In the genomic region with DNA sequence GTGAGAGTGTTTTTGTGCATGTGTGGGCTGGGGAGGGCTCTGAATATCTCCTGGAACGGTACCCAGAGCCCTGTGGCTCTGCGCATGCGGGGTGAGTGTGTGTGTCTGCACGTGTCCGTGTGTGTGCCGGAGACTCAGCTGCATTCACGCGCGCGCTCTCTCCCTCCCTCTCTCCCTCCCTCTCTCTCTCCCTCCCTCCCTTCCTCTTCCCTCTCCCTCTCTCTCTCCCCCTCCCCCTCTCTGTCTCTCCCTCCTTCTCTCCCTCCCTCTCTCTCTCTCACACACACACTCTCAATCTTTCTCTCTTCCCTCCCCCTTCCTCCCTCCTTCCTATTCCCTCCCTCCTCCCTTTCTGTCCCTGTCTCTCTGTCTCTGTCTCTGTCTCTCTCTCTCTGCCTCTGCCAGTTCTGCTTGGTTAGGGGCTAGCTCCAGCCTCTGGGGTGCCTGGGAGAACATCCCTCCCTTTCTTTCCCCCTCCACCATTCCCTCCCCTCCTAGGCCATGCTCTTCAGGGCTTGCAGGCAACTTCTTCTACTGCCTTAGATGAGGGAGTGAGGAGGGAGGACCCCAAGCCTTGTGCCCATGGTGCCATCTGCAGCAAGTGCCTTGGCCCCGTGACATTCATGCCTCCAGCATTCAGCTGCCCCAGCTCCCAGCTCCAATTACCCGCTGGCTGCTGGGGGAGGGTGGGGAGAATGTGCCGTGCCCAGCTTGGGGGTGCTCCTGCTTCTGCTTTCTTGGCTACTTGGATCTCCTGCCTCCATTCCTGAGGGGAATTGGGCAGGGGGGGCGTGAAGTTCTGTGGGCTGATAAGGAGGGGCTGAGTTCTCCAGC, we compare ENCODE assay signal across 8 cellular contexts. TPM values are rescaled to one million over a fixed set of nuclear protein-coding genes. Genes with fewer than 3 reads are reported as not detected.
DNase-seq lines count a peak whose midpoint lies in the region; ATAC-seq, FAIRE-seq and TF ChIP-seq lines count a peak whose summit lies in the region.

No MANE protein-coding gene starts in this region.

- peak; percentile 38 for TF ChIP-seq POLR2A in endothelial cell of umbilical vein (IDR thresholded peaks at IDR 0.05; ENCODE audit: low read depth, low read length)

- H3K9ac ChIP-seq in NT2/D1 (ENCODE audit: insufficient read length, low read depth) (peak overlapping the region; percentile 71), endothelial cell of umbilical vein (replicated peaks; ENCODE audit: extremely low read depth, insufficient read depth, low read length) (no peak overlapping the region), muscle layer of colon (ENCODE audit: low read length) (peak overlapping the region; percentile 77)

- no peak for ATAC-seq in HG03025 (IDR thresholded peaks at IDR 0.05; ENCODE audit: low FRiP score, unreplicated experiment)

- H3K27ac ChIP-seq in 22Rv1 (peak overlapping the region; percentile 57), endothelial cell of umbilical vein (ENCODE audit: insufficient read depth, low read depth, low read length) (no peak overlapping the region), muscle layer of colon (ENCODE audit: low read depth, low read length) (peak overlapping the region; percentile 96)

- dilution Hi-C loops in endothelial cell of umbilical vein (cut with MboI; ENCODE audit: extremely low pct_ligation_motif_present, low sequenced_read_pairs) = no loop called here

- peak; percentile 14 for DNase-seq in GOT3 (lab: John Stamatoyannopoulos, UW)
- no peak for DNase-seq in NT2/D1 (ENCODE audit: low read depth, low spot score)
- peak; percentile 80 for DNase-seq in activated CD8-positive, alpha-beta memory T cell treated with anti-CD3 and anti-CD28 coated beads, Interleukin-2, amount 50 U/mL, for 4 hours
- peak; percentile 75 for DNase-seq in endothelial cell of umbilical vein (ENCODE audit: low read depth, low spot score)
- peak; percentile 65 to 76 for DNase-seq in stimulated activated CD8-positive, alpha-beta memory T cell treated with anti-CD3 and anti-CD28 coated beads, Interleukin-4, amount 100 ng/mL, for 4 hours (ENCODE audit: low read depth in 2 of 2, low spot score in 1 of 2)

- no TSS peak for BruUV-seq in endothelial cell of umbilical vein (replicated peaks; lab: Mats Ljungman, UMichigan)

- FAIRE-seq in endothelial cell of umbilical vein (lab: Jason Lieb, UNC) = peak; percentile 80

- H2AFZ ChIP-seq in endothelial cell of umbilical vein (ENCODE audit: low read depth, low read length) = peak overlapping the region; percentile 75

- H4K20me1 ChIP-seq in endothelial cell of umbilical vein (replicated peaks; ENCODE audit: control insufficient read depth, extremely low read depth, insufficient read depth, low read length) = no peaks in the 10 kb centered on the region

- POLR2A ChIA-PET in endothelial cell of umbilical vein (lab: Charles Lee) = no interaction called here

- H3K4me2 ChIP-seq in endothelial cell of umbilical vein (ENCODE audit: insufficient read depth, low read length) = peak overlapping the region; percentile 60

- H3K27me3 ChIP-seq in NT2/D1 (ENCODE audit: insufficient read depth, insufficient read length) (no peaks in the 10 kb centered on the region), endothelial cell of umbilical vein (ENCODE audit: control insufficient read depth in 2 of 2, insufficient read depth in 2 of 2, low read length in 2 of 2) (no peaks in the 10 kb centered on the region), muscle layer of colon (ENCODE audit: control insufficient read depth in 1 of 2, insufficient read depth in 2 of 2, low read length in 2 of 2) (no peaks in the 10 kb centered on the region)

- H3K4me1 ChIP-seq in NT2/D1 (ENCODE audit: insufficient read depth, insufficient read length) (peaks cover 56% of the 10 kb centered on the region), endothelial cell of umbilical vein (ENCODE audit: control insufficient read depth, extremely low read depth, insufficient read depth, low read length) (peaks cover 45% of the 10 kb centered on the region), muscle layer of colon (ENCODE audit: insufficient read depth, low read length) (peaks cover 96% of the 10 kb centered on the region)

- TF ChIP-seq CTCF in 22Rv1 (IDR thresholded peaks at IDR 0.05) = no peak
- TF ChIP-seq CTCF in endothelial cell of umbilical vein (IDR thresholded peaks at IDR 0.05; ENCODE audit: extremely low read depth in 1 of 2, insufficient read depth in 1 of 2, low read depth in 1 of 2, low read length in 2 of 2) = no peak

- H3K4me3 ChIP-seq in NT2/D1 (ENCODE audit: insufficient read length, low read depth) (peak overlapping the region; percentile 19), endothelial cell of umbilical vein (replicated peaks in 1 of 3; ENCODE audit: insufficient read depth in 1 of 3, low read depth in 1 of 3, low read length in 3 of 3) (peak overlapping the region in 1 of 3 experiments; percentile 17), muscle layer of colon (ENCODE audit: low read depth in 1 of 2, low read length in 2 of 2) (peak overlapping the region; percentile 17 to 52)

- H3K9me3 ChIP-seq in NT2/D1 (ENCODE audit: insufficient read depth, low read length) (no peaks in the 10 kb centered on the region), endothelial cell of umbilical vein (replicated peaks; ENCODE audit: control insufficient read depth, insufficient read depth, low read length) (no peaks in the 10 kb centered on the region), muscle layer of colon (ENCODE audit: low read length) (no peaks in the 10 kb centered on the region)

- CTCF ChIA-PET in endothelial cell of umbilical vein (lab: Charles Lee) = interaction anchor here (0.7 to 1.8 kb wide), 10 partner anchors 9 to 99 kb away, joined by 3 to 6 read pairs (median 4); no protein-coding TSS in a partner anchor

- intact Hi-C loops in endothelial cell of umbilical vein (cut with micrococcal nuclease) = no loop called here

- H3K9me1 ChIP-seq in endothelial cell of umbilical vein (replicated peaks; ENCODE audit: control insufficient read depth, extremely low read depth, insufficient read depth, low read length) = no peaks in the 10 kb centered on the region

- no peaks in the 10 kb centered on the region for H3K36me3 ChIP-seq in NT2/D1 (ENCODE audit: insufficient read depth, insufficient read length, low read length)
- no peaks in the 10 kb centered on the region for H3K36me3 ChIP-seq in endothelial cell of umbilical vein (ENCODE audit: control insufficient read depth in 2 of 2, extremely low read depth in 1 of 2, insufficient read depth in 2 of 2, low read length in 2 of 2)
- H3K36me3 ChIP-seq in muscle layer of colon (ENCODE audit: insufficient read depth, low read length) = no peaks in the 10 kb centered on the region

- H3K79me2 ChIP-seq in endothelial cell of umbilical vein (ENCODE audit: control insufficient read depth, insufficient read depth, low read length) = peaks cover 2% of the 10 kb centered on the region

RNA-seq across cellular contexts. Expression of a gene that starts 6.4 kb away (rescaled TPM):
- total RNA-seq in endothelial cell of umbilical vein = 24.9 and 29.6 TPM in 2 replicates
- 17.4 and 18.8 TPM in 2 replicates for polyA plus RNA-seq in endothelial cell of umbilical vein
- polyA plus RNA-seq in endothelial cell of umbilical vein (2011; cell fraction: cytosol; rRNA removed) = 17.9 and 18.5 TPM in 2 replicates
- polyA plus RNA-seq in endothelial cell of umbilical vein (2011; cell fraction: nucleus; rRNA removed) = 14.3 and 20.5 TPM in 2 replicates
- polyA plus RNA-seq in endothelial cell of umbilical vein (2012) = 22.3 and 27.8 TPM in 2 replicates
- polyA minus RNA-seq in endothelial cell of umbilical vein = 18.1 and 19.7 TPM in 2 replicates
- 7.4 TPM for polyA minus RNA-seq in endothelial cell of umbilical vein (2011; cell fraction: cytosol; rRNA and poly(A)+ RNA removed)
- polyA minus RNA-seq in endothelial cell of umbilical vein (2011; cell fraction: nucleus; rRNA and poly(A)+ RNA removed) = 6.3 and 8.5 TPM in 2 replicates

RNA-seq across cellular contexts. Expression of a gene that starts 14.9 kb away (rescaled TPM):
- 120 and 124 TPM in 2 replicates for total RNA-seq in endothelial cell of umbilical vein
- 120 and 122 TPM in 2 replicates for polyA plus RNA-seq in endothelial cell of umbilical vein
- polyA plus RNA-seq in endothelial cell of umbilical vein (2011; cell fraction: cytosol; rRNA removed) = 98.6 and 101 TPM in 2 replicates
- 353 and 444 TPM in 2 replicates for polyA plus RNA-seq in endothelial cell of umbilical vein (2011; cell fraction: nucleus; rRNA removed)
- 97.1 and 98.7 TPM in 2 replicates for polyA plus RNA-seq in endothelial cell of umbilical vein (2012)
- 152 and 208 TPM in 2 replicates for polyA minus RNA-seq in endothelial cell of umbilical vein
- polyA minus RNA-seq in endothelial cell of umbilical vein (2011; cell fraction: cytosol; rRNA and poly(A)+ RNA removed) = 84.2 TPM
- 180 and 192 TPM in 2 replicates for polyA minus RNA-seq in endothelial cell of umbilical vein (2011; cell fraction: nucleus; rRNA and poly(A)+ RNA removed)

RNA-seq across cellular contexts. Expression of a gene that starts 31.3 kb away (rescaled TPM):
- 5.2 and 6.1 TPM in 2 replicates for total RNA-seq in endothelial cell of umbilical vein
- polyA plus RNA-seq in endothelial cell of umbilical vein = 2.3 and 2.5 TPM in 2 replicates
- polyA plus RNA-seq in endothelial cell of umbilical vein (2011; cell fraction: cytosol; rRNA removed) = 2.5 and 3.0 TPM in 2 replicates
- polyA plus RNA-seq in endothelial cell of umbilical vein (2011; cell fraction: nucleus; rRNA removed) = 7.6 and 11.8 TPM in 2 replicates
- 5.3 and 8.8 TPM in 2 replicates for polyA plus RNA-seq in endothelial cell of umbilical vein (2012)
- polyA minus RNA-seq in endothelial cell of umbilical vein = 2.2 and 3.5 TPM in 2 replicates
- polyA minus RNA-seq in endothelial cell of umbilical vein (2011; cell fraction: cytosol; rRNA and poly(A)+ RNA removed) = 3.9 TPM
- polyA minus RNA-seq in endothelial cell of umbilical vein (2011; cell fraction: nucleus; rRNA and poly(A)+ RNA removed) = 6.3 and 11.7 TPM in 2 replicates

RNA-seq across cellular contexts. Expression of a gene that starts 52.6 kb away (rescaled TPM):
- 90.8 and 95.0 TPM in 2 replicates for total RNA-seq in endothelial cell of umbilical vein
- polyA plus RNA-seq in endothelial cell of umbilical vein = 27.7 and 30.9 TPM in 2 replicates
- polyA plus RNA-seq in endothelial cell of umbilical vein (2011; cell fraction: cytosol; rRNA removed) = 44.4 and 44.8 TPM in 2 replicates
- polyA plus RNA-seq in endothelial cell of umbilical vein (2011; cell fraction: nucleus; rRNA removed) = 136 and 195 TPM in 2 replicates
- 67.5 and 74.7 TPM in 2 replicates for polyA plus RNA-seq in endothelial cell of umbilical vein (2012)
- 36.7 and 37.8 TPM in 2 replicates for polyA minus RNA-seq in endothelial cell of umbilical vein
- polyA minus RNA-seq in endothelial cell of umbilical vein (2011; cell fraction: cytosol; rRNA and poly(A)+ RNA removed) = 29.3 TPM
- 39.9 and 47.9 TPM in 2 replicates for polyA minus RNA-seq in endothelial cell of umbilical vein (2011; cell fraction: nucleus; rRNA and poly(A)+ RNA removed)

RNA-seq across cellular contexts. Expression of a gene that starts 53.9 kb away (rescaled TPM):
- 2.4 and 2.9 TPM in 2 replicates for total RNA-seq in endothelial cell of umbilical vein
- polyA plus RNA-seq in endothelial cell of umbilical vein = 0.80 and 1.0 TPM in 2 replicates
- polyA plus RNA-seq in endothelial cell of umbilical vein (2011; cell fraction: cytosol; rRNA removed) = 0.96 and 1.5 TPM in 2 replicates
- 2.5 and 2.7 TPM in 2 replicates for polyA plus RNA-seq in endothelial cell of umbilical vein (2011; cell fraction: nucleus; rRNA removed)
- polyA plus RNA-seq in endothelial cell of umbilical vein (2012) = 1.6 and 3.1 TPM in 2 replicates
- 0.21 and 0.51 TPM in 2 replicates for polyA minus RNA-seq in endothelial cell of umbilical vein
- polyA minus RNA-seq in endothelial cell of umbilical vein (2011; cell fraction: cytosol; rRNA and poly(A)+ RNA removed) = not detected
- 0.72 and 1.8 TPM in 2 replicates for polyA minus RNA-seq in endothelial cell of umbilical vein (2011; cell fraction: nucleus; rRNA and poly(A)+ RNA removed)
